ENCODE assay signal across 16 cellular contexts in the genomic region with DNA sequence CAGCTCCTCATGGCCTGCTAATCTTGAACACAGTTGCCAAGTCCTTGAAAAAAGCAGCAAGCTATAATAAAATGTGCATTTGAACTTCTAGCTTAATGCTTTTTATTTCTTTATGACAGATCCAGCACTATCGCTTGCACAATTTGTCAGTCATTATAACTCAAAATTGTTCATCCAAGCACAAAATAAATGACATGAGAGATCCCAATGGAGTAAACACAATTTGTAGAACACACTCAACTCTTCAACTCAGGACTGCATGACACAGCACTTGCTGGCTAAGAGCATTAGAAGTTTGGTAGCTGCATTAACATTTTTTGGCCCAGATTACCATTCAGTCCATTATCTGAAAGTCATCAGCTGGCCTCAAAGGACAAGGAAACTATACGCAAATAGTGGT.
"Had no signal": no experiment of that assay in that cellular context is flagged by ENCODE, and none has a peak within 500 bp of the region (broad histone marks: within the 10 kb centered on the region; RNA-seq: fewer than 3 reads in every experiment).

No MANE protein-coding gene starts in this region.

- H3K4me3 Mint-ChIP-seq: activated CD8-positive, alpha-beta T cell treated with anti-CD3 and anti-CD28 coated beads for 36 hours; activated naive CD8-positive, alpha-beta T cell treated with anti-CD3 and anti-CD28 coated beads, Interleukin-2, amount 10 ng/mL, durations not matched to agents 7 days and 5 days; dendritic cell treated with granulocyte-macrophage colony-stimulating factor and Interleukin-4, amounts not matched to agents 40 ng/mL and 50 ng/mL, for 4 days; nephron progenitor cell; stimulated activated effector memory CD8-positive, alpha-beta T cell treated with anti-CD3 and anti-CD28 coated beads, Interleukin-12 subunit alpha, Interleukin-12 subunit beta, amount 100 ng/mL, for 72 hours had no signal

- H3K36me3 ChIP-seq: thyroid gland had no signal

- H3K79me2 ChIP-seq: hepatocyte had no signal

- H2AFZ ChIP-seq: hepatocyte had no signal

- H3K27ac Mint-ChIP-seq: activated CD8-positive, alpha-beta T cell treated with anti-CD3 and anti-CD28 coated beads for 36 hours; activated naive CD8-positive, alpha-beta T cell treated with anti-CD3 and anti-CD28 coated beads, Interleukin-2, amount 10 ng/mL, durations not matched to agents 7 days and 5 days; dendritic cell treated with granulocyte-macrophage colony-stimulating factor and Interleukin-4, amounts not matched to agents 40 ng/mL and 50 ng/mL, for 4 days; nephron progenitor cell; stimulated activated effector memory CD8-positive, alpha-beta T cell treated with anti-CD3 and anti-CD28 coated beads, Interleukin-12 subunit alpha, Interleukin-12 subunit beta, amount 100 ng/mL, for 72 hours had no signal

- H3K4me3 ChIP-seq: hepatocyte, psoas muscle, thyroid gland had no signal

- H3K4me1 ChIP-seq: psoas muscle, thyroid gland had no signal

- DNase-seq: activated CD4-positive, alpha-beta T cell treated with anti-CD3 and anti-CD28 coated beads for 48 hours; activated CD8-positive, alpha-beta memory T cell treated with anti-CD3 and anti-CD28 coated beads, Interleukin-2, amount 50 U/mL, for 4 hours; activated CD8-positive, alpha-beta T cell treated with anti-CD3 and anti-CD28 coated beads for 36 hours; activated gamma-delta T cell; activated naive CD8-positive, alpha-beta T cell treated with anti-CD3 and anti-CD28 coated beads, Interleukin-2, amount 10 ng/mL, durations not matched to agents 7 days and 5 days; activated T-cell treated with anti-CD3 and anti-CD28 coated beads, Interleukin-2, amount 50 U/mL, for 48 hours; aorta; cerebellar nuclear complex; kidney; nephron progenitor cell; psoas muscle; T-helper 2 cell; thyroid gland had no signal

- H3K4me1 Mint-ChIP-seq: nephron progenitor cell had no signal

- H3K27ac ChIP-seq: hepatocyte, psoas muscle, thyroid gland had no signal

- H3K9me3 Mint-ChIP-seq: dendritic cell treated with granulocyte-macrophage colony-stimulating factor and Interleukin-4, amounts not matched to agents 40 ng/mL and 50 ng/mL, for 4 days; stimulated activated effector memory CD8-positive, alpha-beta T cell treated with anti-CD3 and anti-CD28 coated beads, Interleukin-12 subunit alpha, Interleukin-12 subunit beta, amount 100 ng/mL, for 72 hours had no signal

- H3K27me3 ChIP-seq: hepatocyte, thyroid gland had no signal

- H3K9me3 ChIP-seq: psoas muscle, thyroid gland had no signal

- H3K4me2 ChIP-seq: hepatocyte had no signal

- ATAC-seq: activated CD8-positive, alpha-beta T cell treated with anti-CD3 and anti-CD28 coated beads for 36 hours; psoas muscle; stimulated activated effector memory CD8-positive, alpha-beta T cell treated with anti-CD3 and anti-CD28 coated beads, Interleukin-12 subunit alpha, Interleukin-12 subunit beta, amount 100 ng/mL, for 72 hours had no signal

- H3K27me3 Mint-ChIP-seq: activated CD8-positive, alpha-beta T cell treated with anti-CD3 and anti-CD28 coated beads for 36 hours; activated naive CD8-positive, alpha-beta T cell treated with anti-CD3 and anti-CD28 coated beads, Interleukin-2, amount 10 ng/mL, durations not matched to agents 7 days and 5 days; dendritic cell treated with granulocyte-macrophage colony-stimulating factor and Interleukin-4, amounts not matched to agents 40 ng/mL and 50 ng/mL, for 4 days had no signal
